In the genomic region with DNA sequence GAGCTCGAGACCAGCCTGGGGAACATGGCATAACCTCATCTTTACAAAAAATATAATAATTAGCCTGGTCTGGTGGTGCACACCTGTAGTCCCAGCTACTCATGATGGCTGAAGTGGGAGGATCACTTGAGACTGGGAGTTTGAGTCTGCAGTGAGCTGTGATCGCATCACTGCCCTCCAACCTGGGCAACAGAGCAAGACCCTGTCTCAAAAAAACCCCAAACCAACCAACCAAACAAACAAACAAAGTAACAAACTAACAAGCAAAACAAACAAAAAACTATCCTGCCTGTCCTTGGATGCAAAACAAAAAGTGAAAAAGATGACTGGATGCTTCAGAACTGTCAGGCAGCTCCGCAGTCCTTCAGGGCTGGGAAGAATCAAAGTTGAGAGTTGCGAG, we compare ENCODE assay signal across 38 cellular contexts.
"Had no signal": no experiment of that assay in that cellular context is flagged by ENCODE, and none has a peak within 500 bp of the region (broad histone marks: within the 10 kb centered on the region; RNA-seq: fewer than 3 reads in every experiment).

No MANE protein-coding gene starts in this region.

- H3K4me1 ChIP-seq: body of pancreas had no signal

- H3K27ac Mint-ChIP-seq: activated CD4-positive, alpha-beta memory T cell treated with anti-CD3 and anti-CD28 coated beads, Interleukin-2, amount 10 ng/mL, durations not matched to agents 7 days and 5 days; activated CD4-positive, alpha-beta T cell treated with anti-CD3 and anti-CD28 coated beads for 36 hours; activated CD4-positive, alpha-beta T cell treated with anti-CD3 and anti-CD28 coated beads, Interleukin-2, amount 10 ng/mL, durations not matched to agents 7 days and 5 days; activated CD8-positive, alpha-beta memory T cell treated with anti-CD3 and anti-CD28 coated beads, Interleukin-2, amount 10 ng/mL, durations not matched to agents 7 days and 5 days; activated CD8-positive, alpha-beta T cell treated with anti-CD3 and anti-CD28 coated beads, Interleukin-2, amount 10 ng/mL, durations not matched to agents 7 days and 5 days; activated naive CD4-positive, alpha-beta T cell treated with anti-CD3 and anti-CD28 coated beads, Interleukin-2, amount 10 ng/mL, durations not matched to agents 7 days and 5 days; activated naive CD4-positive, alpha-beta T cell treated with anti-CD3 and anti-CD28 coated beads, Interleukin-2, amount 50 U/mL, for 24 hours; activated naive CD8-positive, alpha-beta T cell; activated naive CD8-positive, alpha-beta T cell treated with anti-CD3 and anti-CD28 coated beads, Interleukin-2, amount 10 ng/mL, durations not matched to agents 7 days and 5 days; activated naive CD8-positive, alpha-beta T cell treated with anti-CD3 and anti-CD28 coated beads, Interleukin-2, amount 50 U/mL, for 24 hours; activated T-cell treated with anti-CD3 and anti-CD28 coated beads, Interleukin-2, amount 50 U/mL, for 24 hours; activated T-helper 2 cell treated with anti-CD3 and anti-CD28 coated beads, Interferon-gamma antibody, Interleukin-2, Interleukin-4, amounts not matched to agents 10 μg/mL and 5 μg/mL and 100 μg/mL, durations not matched to agents 14 hours and 24 hours and 36 hours; T-cell; T-helper 2 cell treated with Interferon-gamma antibody and Interleukin-4, amounts not matched to agents 5 μg/mL and 100 μg/mL, for 36 hours had no signal

- H3K27ac ChIP-seq: body of pancreas, brain microvascular endothelial cell, breast epithelium, VCaP had no signal

- H3K4me3 Mint-ChIP-seq: activated CD4-positive, alpha-beta memory T cell treated with anti-CD3 and anti-CD28 coated beads, Interleukin-2, amount 10 ng/mL, durations not matched to agents 7 days and 5 days; activated CD4-positive, alpha-beta T cell treated with anti-CD3 and anti-CD28 coated beads for 36 hours; activated CD4-positive, alpha-beta T cell treated with anti-CD3 and anti-CD28 coated beads, Interleukin-2, amount 10 ng/mL, durations not matched to agents 7 days and 5 days; activated CD8-positive, alpha-beta memory T cell treated with anti-CD3 and anti-CD28 coated beads, Interleukin-2, amount 10 ng/mL, durations not matched to agents 7 days and 5 days; activated CD8-positive, alpha-beta T cell treated with anti-CD3 and anti-CD28 coated beads, Interleukin-2, amount 10 ng/mL, durations not matched to agents 7 days and 5 days; activated naive CD4-positive, alpha-beta T cell treated with anti-CD3 and anti-CD28 coated beads, Interleukin-2, amount 10 ng/mL, durations not matched to agents 7 days and 5 days; activated naive CD4-positive, alpha-beta T cell treated with anti-CD3 and anti-CD28 coated beads, Interleukin-2, amount 50 U/mL, for 24 hours; activated naive CD8-positive, alpha-beta T cell; activated naive CD8-positive, alpha-beta T cell treated with anti-CD3 and anti-CD28 coated beads, Interleukin-2, amount 10 ng/mL, durations not matched to agents 7 days and 5 days; activated naive CD8-positive, alpha-beta T cell treated with anti-CD3 and anti-CD28 coated beads, Interleukin-2, amount 50 U/mL, for 24 hours; activated T-cell treated with anti-CD3 and anti-CD28 coated beads, Interleukin-2, amount 50 U/mL, for 24 hours; central memory CD8-positive, alpha-beta T cell; T-cell; T-helper 2 cell treated with Interferon-gamma antibody and Interleukin-4, amounts not matched to agents 5 μg/mL and 100 μg/mL, for 36 hours had no signal

- H3K36me3 Mint-ChIP-seq: activated CD8-positive, alpha-beta memory T cell treated with anti-CD3 and anti-CD28 coated beads, Interleukin-2, amount 10 ng/mL, durations not matched to agents 7 days and 5 days; activated naive CD4-positive, alpha-beta T cell treated with anti-CD3 and anti-CD28 coated beads, Interleukin-2, amount 10 ng/mL, durations not matched to agents 7 days and 5 days; activated naive CD4-positive, alpha-beta T cell treated with anti-CD3 and anti-CD28 coated beads, Interleukin-2, amount 50 U/mL, for 24 hours; activated naive CD8-positive, alpha-beta T cell; activated naive CD8-positive, alpha-beta T cell treated with anti-CD3 and anti-CD28 coated beads, Interleukin-2, amount 10 ng/mL, durations not matched to agents 7 days and 5 days; T-cell had no signal

- H3K36me3 ChIP-seq: brain microvascular endothelial cell, breast epithelium had no signal

- FAIRE-seq: astrocyte, TTC549 had no signal

- DNase-seq: activated CD4-positive, alpha-beta memory T cell treated with anti-CD3 and anti-CD28 coated beads, Interleukin-2, amount 10 ng/mL, durations not matched to agents 7 days and 5 days; activated CD4-positive, alpha-beta T cell treated with anti-CD3 and anti-CD28 coated beads for 1 hour; activated CD4-positive, alpha-beta T cell treated with anti-CD3 and anti-CD28 coated beads for 36 hours; activated CD4-positive, alpha-beta T cell treated with anti-CD3 and anti-CD28 coated beads for 48 hours; activated CD4-positive, alpha-beta T cell treated with anti-CD3 and anti-CD28 coated beads, Interleukin-2, amount 10 ng/mL, durations not matched to agents 7 days and 5 days; activated CD4-positive, alpha-beta T cell treated with anti-CD3 and anti-CD28 coated beads, Interleukin-2, amount 50 U/mL, for 48 hours; activated CD4-positive, CD25-positive, alpha-beta regulatory T cell; activated CD8-positive, alpha-beta memory T cell treated with anti-CD3 and anti-CD28 coated beads for 24 hours; activated CD8-positive, alpha-beta memory T cell treated with anti-CD3 and anti-CD28 coated beads, Interleukin-2, amount 10 ng/mL, durations not matched to agents 7 days and 5 days; activated CD8-positive, alpha-beta memory T cell treated with anti-CD3 and anti-CD28 coated beads, Interleukin-2, amount 50 U/mL, for 48 hours; activated CD8-positive, alpha-beta T cell treated with anti-CD3 and anti-CD28 coated beads, Interleukin-2, amount 10 ng/mL, durations not matched to agents 7 days and 5 days; activated effector memory CD4-positive, alpha-beta T cell treated with Interleukin-2 at 50 U/mL for 16 hours; activated gamma-delta T cell; activated naive CD4-positive, alpha-beta T cell treated with anti-CD3 and anti-CD28 coated beads, Interleukin-2, amount 10 ng/mL, durations not matched to agents 7 days and 5 days; activated naive CD4-positive, alpha-beta T cell treated with Interleukin-2 at 50 U/mL for 16 hours; activated naive CD8-positive, alpha-beta T cell treated with anti-CD3 and anti-CD28 coated beads, Interleukin-2, amount 10 ng/mL, durations not matched to agents 7 days and 5 days; activated naive CD8-positive, alpha-beta T cell treated with anti-CD3 and anti-CD28 coated beads, Interleukin-2, amount 50 U/mL, for 24 hours; activated T-cell treated with anti-CD3 and anti-CD28 coated beads, Interleukin-2, amount 50 U/mL, for 24 hours; activated T-cell treated with anti-CD3 and anti-CD28 coated beads, Interleukin-2, amount 50 U/mL, for 48 hours; amygdala; anterior cingulate cortex; body of pancreas; brain microvascular endothelial cell; caudate nucleus; cerebellar nuclear complex; T-cell; T-helper 2 cell; T-helper 9 cell had no signal

- H3K4me3 ChIP-seq: body of pancreas, breast epithelium had no signal

- H3K9me3 ChIP-seq: body of pancreas, breast epithelium had no signal

- ATAC-seq: activated CD4-positive, alpha-beta T cell treated with anti-CD3 and anti-CD28 coated beads for 36 hours; activated CD4-positive, CD25-positive, alpha-beta regulatory T cell treated with anti-CD3 and anti-CD28 coated beads, Interleukin-2, amount 50 U/mL, for 24 hours; activated CD8-positive, alpha-beta memory T cell treated with anti-CD3 and anti-CD28 coated beads, Interleukin-2, amount 10 ng/mL, durations not matched to agents 7 days and 5 days; activated CD8-positive, alpha-beta T cell treated with anti-CD3 and anti-CD28 coated beads, Interleukin-2, amount 10 ng/mL, durations not matched to agents 7 days and 5 days; activated naive CD8-positive, alpha-beta T cell treated with anti-CD3 and anti-CD28 coated beads, Interleukin-2, amount 50 U/mL, for 24 hours; body of pancreas; T-cell had no signal
